8 cellular contexts compared by ENCODE assay signal in the genomic region with DNA sequence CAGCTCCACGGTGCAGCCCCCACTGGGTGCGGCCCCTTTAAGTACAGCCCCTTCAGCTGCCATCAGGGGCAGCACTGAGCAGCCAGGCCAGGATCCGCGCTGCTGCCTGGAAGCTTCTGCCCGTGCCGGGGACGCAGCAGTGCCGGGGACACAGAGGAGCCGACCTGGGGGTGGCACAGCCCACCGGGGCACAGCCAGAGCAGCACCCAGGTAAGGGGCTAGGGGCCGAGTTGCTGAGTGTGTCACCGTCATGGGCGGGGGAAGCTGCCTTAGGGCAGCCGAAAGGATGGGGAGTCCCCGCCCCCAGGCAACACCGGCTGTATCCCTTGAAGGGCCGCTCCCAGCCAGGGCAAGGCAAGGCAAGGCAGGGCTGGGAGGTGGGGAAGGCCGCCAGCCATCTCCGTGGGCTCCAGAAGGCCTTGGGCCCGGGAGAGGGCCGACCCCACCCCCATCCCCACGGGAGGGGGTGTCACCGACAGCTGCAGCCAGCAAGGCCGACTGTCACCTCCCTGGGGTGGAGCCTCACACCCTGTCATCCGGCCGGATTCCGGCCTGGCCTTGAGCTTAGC. TPM values are rescaled to one million over a fixed set of nuclear protein-coding genes. Genes with fewer than 3 reads are reported as not detected.
DNase-seq lines count a peak whose midpoint lies in the region; ATAC-seq, FAIRE-seq and TF ChIP-seq lines count a peak whose summit lies in the region.
"Not testable (repeated sequence)": the region's sequence is repeated elsewhere in the genome, so short reads cannot be mapped to it uniquely, and the experiment has no call there.

A gene (plus strand): TSS at position 99 of the 569 bp plus-strand sequence. CDS start 1,937 bp downstream, outside the sequence.

- peaks cover 48% of the 10 kb centered on the region for H3K4me1 Mint-ChIP-seq in dendritic cell treated with granulocyte-macrophage colony-stimulating factor and Interleukin-4, amounts not matched to agents 40 ng/mL and 50 ng/mL, for 4 days (ENCODE audit: low read depth)

- peaks cover 52% of the 10 kb centered on the region for H4K20me1 ChIP-seq in BLaER1
- not testable (repeated sequence) for H4K20me1 ChIP-seq in HepG2 (ENCODE audit: insufficient read depth, low read length)

- intact Hi-C loops in dendritic cell treated with granulocyte-macrophage colony-stimulating factor and Interleukin-4, amounts not matched to agents 40 ng/mL and 50 ng/mL, for 4 days (cut with micrococcal nuclease); HepG2 (cut with micrococcal nuclease; ENCODE audit: unreplicated experiment): not testable (repeated sequence)

- not testable (repeated sequence) for H3K79me2 ChIP-seq in HepG2 (ENCODE audit: insufficient read depth, low read length)

- H3K9me3 ChIP-seq in BLaER1: peaks cover 18% of the 10 kb centered on the region; the same call in 1 of the 2 replicates
- H3K9me3 ChIP-seq in HepG2 (ENCODE audit: low read length): not testable (repeated sequence)

- H3K36me3 Mint-ChIP-seq in dendritic cell treated with granulocyte-macrophage colony-stimulating factor and Interleukin-4, amounts not matched to agents 40 ng/mL and 50 ng/mL, for 4 days (ENCODE audit: low read depth): peaks cover 46% of the 10 kb centered on the region

- H3K27ac ChIP-seq in BLaER1 (peak within 1 kb of the TSS; percentile 50; the same call in 1 of the 2 replicates), HepG2 (ENCODE audit: extremely low read length, insufficient read depth, low read length) (peak within 1 kb of the TSS; percentile 63)

- peak; percentile 90 for TF ChIP-seq CTCF in HepG2 (CRISPR knock-in tag; IDR thresholded peaks at IDR 0.05)

- not testable (repeated sequence) for H3K27ac Mint-ChIP-seq in dendritic cell treated with granulocyte-macrophage colony-stimulating factor and Interleukin-4, amounts not matched to agents 40 ng/mL and 50 ng/mL, for 4 days

- CTCF ChIA-PET in HepG2 (lab: Yijun Ruan, JAX; ENCODE audit: low intra/inter-chr PET ratio, low total read pairs): not testable (repeated sequence)

- H3K36me3 ChIP-seq in BLaER1: peaks cover 35% of the 10 kb centered on the region
- H3K36me3 ChIP-seq in HepG2 (replicated peaks in 1 of 2; ENCODE audit: control insufficient read depth in 1 of 2, insufficient read depth in 2 of 2, low read length in 2 of 2): not testable (repeated sequence)

- 0 out of 2 replicates have a peak, but pooled peaks have one; percentile 40 for TF ChIP-seq RAD21 in HepG2 (CRISPR knock-in tag; IDR thresholded peaks at IDR 0.05)

- peak; percentile 57 for FAIRE-seq in HepG2 (lab: Jason Lieb, UNC)

- peaks cover 51% of the 10 kb centered on the region for H3K4me1 ChIP-seq in BLaER1
- peaks cover 41% of the 10 kb centered on the region for H3K4me1 ChIP-seq in HepG2 (ENCODE audit: insufficient read depth, low read length)

- peaks cover 33% of the 10 kb centered on the region for H3K27me3 ChIP-seq in BLaER1
- not testable (repeated sequence) for H3K27me3 ChIP-seq in HepG2 (ENCODE audit: control insufficient read depth in 1 of 2, insufficient read depth in 2 of 2, low read length in 2 of 2)

- H3K4me2 ChIP-seq in BLaER1 (peak within 1 kb of the TSS; percentile 93), HepG2 (ENCODE audit: low read depth, low read length) (peak within 1 kb of the TSS; percentile 77)

- in situ Hi-C loops in HepG2 (cut with HindIII; ENCODE audit: extremely low pct_ligation_motif_present, low pct_unique_long_range_greater_than_20kb): loop anchor here (10.0 kb wide), 1 partner anchor 192 kb away; a partner anchor contains a TSS

- TF ChIP-seq POLR2A in HepG2 (IDR thresholded peaks at IDR 0.05; ENCODE audit: insufficient read depth in 1 of 2, low read depth in 2 of 2, low read length in 2 of 2): not testable (repeated sequence)

- TF ChIP-seq EP300 in HepG2 (IDR thresholded peaks at IDR 0.05; ENCODE audit: low read depth in 2 of 2, low read length in 2 of 2); HepG2 (CRISPR knock-in tag; IDR thresholded peaks at IDR 0.05; ENCODE audit: borderline replicate concordance): not testable (repeated sequence)

- BruUV-seq in HepG2 (replicated peaks; lab: Mats Ljungman, UMichigan): not testable (repeated sequence)

- peaks cover 37% of the 10 kb centered on the region for H3K27me3 Mint-ChIP-seq in dendritic cell treated with granulocyte-macrophage colony-stimulating factor and Interleukin-4, amounts not matched to agents 40 ng/mL and 50 ng/mL, for 4 days

- H3K4me3 ChIP-seq in BLaER1 (peak within 1 kb of the TSS; percentile 63), HepG2 (replicated peaks in 1 of 3; ENCODE audit: insufficient read depth in 1 of 3, low read depth in 2 of 3, low read length in 3 of 3) (peak within 1 kb of the TSS; percentile 56 to 73 (median 58); a peak in 5 of 6 replicates)

- H3K9ac ChIP-seq in BLaER1 (peak within 1 kb of the TSS; percentile 53; the same call in 1 of the 2 replicates), HepG2 (ENCODE audit: insufficient read depth, low read depth, low read length) (peak within 1 kb of the TSS; percentile 47)

- ATAC-seq in GM19397 (IDR thresholded peaks at IDR 0.05; ENCODE audit: unreplicated experiment): peak; percentile 62
- ATAC-seq in HG03565 (IDR thresholded peaks at IDR 0.05; ENCODE audit: unreplicated experiment): peak; percentile 47
- peak; percentile 69 for ATAC-seq in HepG2

- 0% methylated on average over 10 of the region's 27 CpGs for WGBS in HepG2 (ENCODE audit: low lambda C conversion rate)

- peak; percentile 85 for DNase-seq in NCI-H82 (lab: John Stamatoyannopoulos, UW)
- DNase-seq in activated CD4-positive, alpha-beta T cell treated with anti-CD3 and anti-CD28 coated beads, Interleukin-2, amount 50 U/mL, for 48 hours: peak; percentile 83 to 85
- DNase-seq in HepG2 (ENCODE audit: low spot score): peak; percentile 63
- DNase-seq in stimulated activated CD4-positive, alpha-beta T cell treated with anti-CD3 and anti-CD28 coated beads, Interleukin-1b, Interleukin-23, amount 100 ng/mL, for 48 hours: peak; percentile 80

- POLR2A ChIA-PET in HepG2 (lab: Yijun Ruan, JAX): interaction anchor here (1.0 to 2.3 kb wide), 8 partner anchors 16 to 106 kb away, joined by 3 to 7 read pairs (median 5); a partner anchor contains a TSS

- not testable (repeated sequence) for H2AFZ ChIP-seq in HepG2 (ENCODE audit: low read length)

- H3K4me3 Mint-ChIP-seq in dendritic cell treated with granulocyte-macrophage colony-stimulating factor and Interleukin-4, amounts not matched to agents 40 ng/mL and 50 ng/mL, for 4 days: peak within 1 kb of the TSS; percentile 78

- H3K9me3 Mint-ChIP-seq in dendritic cell treated with granulocyte-macrophage colony-stimulating factor and Interleukin-4, amounts not matched to agents 40 ng/mL and 50 ng/mL, for 4 days: not testable (repeated sequence)

TF ChIP-seq in HepG2, 621 proteins besides CTCF, POLR2A, EP300 and RAD21 (continues in another document):
- TF ChIP-seq SALL1 (CRISPR knock-in tag; IDR thresholded peaks at IDR 0.05) (peak; percentile 43; the same call in 1 of the 2 replicates), RFXANK (CRISPR knock-in tag; IDR thresholded peaks at IDR 0.05) (0 out of 2 replicates have a peak, but pooled peaks have one; percentile 54), ZNF816 (CRISPR knock-in tag; IDR thresholded peaks at IDR 0.05; ENCODE audit: borderline replicate concordance) (peak; percentile 92; the same call in 1 of the 2 replicates), ZNF775 (CRISPR knock-in tag; IDR thresholded peaks at IDR 0.05; ENCODE audit: borderline replicate concordance) (peak; percentile 41; the same call in 1 of the 2 replicates), ZFP82 (CRISPR knock-in tag; IDR thresholded peaks at IDR 0.05; ENCODE audit: borderline replicate concordance) (peak; percentile 91)

RNA-seq across cellular contexts. Expression of the gene that starts here (rescaled TPM):
- 0.48 and 1.1 TPM in 2 replicates for total RNA-seq in HepG2 (2016; rRNA removed; fragmentation: Illumina TruSeq; extraction: Trizol)
- total RNA-seq in HepG2 (2016; cell fraction: cytosol; rRNA removed; fragmentation: Illumina TruSeq; extraction: Trizol; ENCODE audit: low read depth): 0.61 and 0.71 TPM in 2 replicates
- 0.30 and 1.00 TPM in 2 replicates for total RNA-seq in HepG2 (2016; cell fraction: insoluble cytoplasmic fraction; rRNA removed; fragmentation: Illumina TruSeq; extraction: Trizol)
- total RNA-seq in HepG2 (2016; cell fraction: membrane; rRNA removed; fragmentation: Illumina TruSeq; extraction: Trizol): 0.59 and 0.90 TPM in 2 replicates
- 1.0 TPM in 2 replicates for total RNA-seq in HepG2 (2016; cell fraction: nucleus; rRNA removed; fragmentation: Illumina TruSeq; extraction: Trizol)
- polyA plus RNA-seq in HepG2 (2011; rRNA removed): 1.2 and 1.4 TPM in 2 replicates
- 0.45 and 0.97 TPM in 2 replicates for polyA plus RNA-seq in HepG2 (2011; cell fraction: cytosol; rRNA removed)
- 22.1 and 27.9 TPM in 2 replicates for polyA plus RNA-seq in HepG2 (2011; cell fraction: nucleus; rRNA removed)
- polyA plus RNA-seq in HepG2 (2012): 2.2 TPM in 2 replicates
- polyA plus RNA-seq in HepG2 (2016; cell fraction: cytosol; fragmentation: Illumina TruSeq; extraction: Trizol; ENCODE audit: low read depth): 0.40 and 0.78 TPM in 2 replicates
- 0.61 and 0.74 TPM in 2 replicates for polyA plus RNA-seq in HepG2 (2016; cell fraction: insoluble cytoplasmic fraction; fragmentation: Illumina TruSeq; extraction: Trizol; ENCODE audit: low read depth)
- 0.52 and 0.76 TPM in 2 replicates for polyA plus RNA-seq in HepG2 (2016; cell fraction: membrane; fragmentation: Illumina TruSeq; extraction: Trizol; ENCODE audit: low read depth)
- 4.1 and 4.6 TPM in 2 replicates for polyA plus RNA-seq in HepG2 (2016; cell fraction: nucleus; fragmentation: Illumina TruSeq; extraction: Trizol; ENCODE audit: insufficient read depth, low read depth)
- 0.77 and 1.1 TPM in 2 replicates for polyA minus RNA-seq in HepG2 (2011; rRNA and poly(A)+ RNA removed; ENCODE audit: low replicate concordance)
- polyA minus RNA-seq in HepG2 (2011; cell fraction: cytosol; rRNA and poly(A)+ RNA removed): 1.5 and 1.8 TPM in 2 replicates
- 3.0 and 3.3 TPM in 2 replicates for polyA minus RNA-seq in HepG2 (2011; cell fraction: nucleus; rRNA and poly(A)+ RNA removed)

Comparison
In these comparisons a context has a peak if more than half of its experiments do, and no peak if none do; other contexts are left out.
1. Peak in every context shown above with its lines: DNase-seq, ATAC-seq, H3K4me3 ChIP-seq and H3K27ac ChIP-seq.